Comparison of ENCODE assay signal across 2 cellular contexts in the genomic region with DNA sequence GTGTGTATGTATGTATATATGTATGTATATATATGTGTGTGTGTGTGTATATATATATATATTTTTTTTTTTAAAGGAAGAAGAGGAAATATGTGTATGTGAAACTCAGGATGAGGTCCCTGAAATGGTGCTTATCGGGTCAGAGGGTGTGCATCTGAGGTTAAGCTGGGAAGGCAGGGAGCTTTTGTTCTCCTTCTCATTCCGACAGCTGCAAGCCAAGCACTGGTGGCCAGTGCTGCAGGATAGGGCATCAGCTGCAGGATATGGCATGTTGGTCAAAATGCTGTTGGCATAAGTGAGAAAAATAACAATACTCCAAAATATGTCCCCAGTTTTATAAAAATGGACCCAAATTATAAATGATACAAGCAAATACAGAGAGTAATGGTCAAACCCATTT.
TF ChIP-seq lines count a peak whose summit lies in the region.

No MANE protein-coding gene starts in this region.

TF ChIP-seq in HepG2, 621 proteins besides CTCF, POLR2A, EP300 and RAD21:
- TF ChIP-seq SNRNP70 (IDR thresholded peaks at IDR 0.05; ENCODE audit: low read depth, low read length) (no peak), HNRNPUL1 (IDR thresholded peaks at IDR 0.05; ENCODE audit: low read depth, low read length) (no peak), ZNF296 (CRISPR knock-in tag; conservative IDR thresholded peaks at IDR 0.05) (no peak), DPF2 (CRISPR knock-in tag; IDR thresholded peaks at IDR 0.05; ENCODE audit: borderline replicate concordance, low read depth) (no peak), NBN (conservative IDR thresholded peaks at IDR 0.05) (no peak), ZNF432 (CRISPR knock-in tag; IDR thresholded peaks at IDR 0.05; ENCODE audit: borderline replicate concordance) (no peak), ZNF225 (CRISPR knock-in tag; IDR thresholded peaks at IDR 0.05) (no peak), ZFP37 (CRISPR knock-in tag; IDR thresholded peaks at IDR 0.05; ENCODE audit: borderline replicate concordance) (no peak), ZBTB26 (CRISPR knock-in tag; IDR thresholded peaks at IDR 0.05; ENCODE audit: borderline replicate concordance) (no peak), RFX3 (CRISPR knock-in tag; IDR thresholded peaks at IDR 0.05) (no peak), NCOA1 (CRISPR knock-in tag; IDR thresholded peaks at IDR 0.05) (no peak)
- TF ChIP-seq, protein P1, sequence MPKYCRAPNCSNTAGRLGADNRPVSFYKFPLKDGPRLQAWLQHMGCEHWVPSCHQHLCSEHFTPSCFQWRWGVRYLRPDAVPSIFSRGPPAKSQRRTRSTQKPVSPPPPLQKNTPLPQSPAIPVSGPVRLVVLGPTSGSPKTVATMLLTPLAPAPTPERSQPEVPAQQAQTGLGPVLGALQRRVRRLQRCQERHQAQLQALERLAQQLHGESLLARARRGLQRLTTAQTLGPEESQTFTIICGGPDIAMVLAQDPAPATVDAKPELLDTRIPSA (CRISPR knock-in tag; IDR thresholded peaks at IDR 0.05; ENCODE audit: borderline replicate concordance): no peak

TF ChIP-seq in SK-N-SH, 30 proteins besides CTCF, POLR2A, EP300 and RAD21:
- no peak for TF ChIP-seq EZH2phosphoT487 (IDR thresholded peaks at IDR 0.05; ENCODE audit: borderline replicate concordance, low read depth)
- TF ChIP-seq TEAD4 (IDR thresholded peaks at IDR 0.05; ENCODE audit: borderline replicate concordance, insufficient read depth): no peak
- TF ChIP-seq MEF2A (IDR thresholded peaks at IDR 0.05; ENCODE audit: borderline replicate concordance, low read depth): no peak
- TF ChIP-seq FOXM1 (IDR thresholded peaks at IDR 0.05; ENCODE audit: low read depth): no peak
- no peak for TF ChIP-seq GATA2 (CRISPR knock-in tag; IDR thresholded peaks at IDR 0.05)
- TF ChIP-seq, protein P2, sequence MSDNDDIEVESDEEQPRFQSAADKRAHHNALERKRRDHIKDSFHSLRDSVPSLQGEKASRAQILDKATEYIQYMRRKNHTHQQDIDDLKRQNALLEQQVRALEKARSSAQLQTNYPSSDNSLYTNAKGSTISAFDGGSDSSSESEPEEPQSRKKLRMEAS (IDR thresholded peaks at IDR 0.05; ENCODE audit: low read depth): no peak
- TF ChIP-seq RFX5 (IDR thresholded peaks at IDR 0.05; ENCODE audit: low read length): no peak
- TF ChIP-seq TCF12 (IDR thresholded peaks at IDR 0.05): no peak
- no peak for TF ChIP-seq SIN3A (IDR thresholded peaks at IDR 0.05; ENCODE audit: borderline replicate concordance, low read depth, low read length)
- no peak for TF ChIP-seq CHD2 (IDR thresholded peaks at IDR 0.05; ENCODE audit: low read length, partially characterized antibody)
- TF ChIP-seq SMC3 (IDR thresholded peaks at IDR 0.05; ENCODE audit: low read depth, low read length): no peak
- TF ChIP-seq, protein P3, sequence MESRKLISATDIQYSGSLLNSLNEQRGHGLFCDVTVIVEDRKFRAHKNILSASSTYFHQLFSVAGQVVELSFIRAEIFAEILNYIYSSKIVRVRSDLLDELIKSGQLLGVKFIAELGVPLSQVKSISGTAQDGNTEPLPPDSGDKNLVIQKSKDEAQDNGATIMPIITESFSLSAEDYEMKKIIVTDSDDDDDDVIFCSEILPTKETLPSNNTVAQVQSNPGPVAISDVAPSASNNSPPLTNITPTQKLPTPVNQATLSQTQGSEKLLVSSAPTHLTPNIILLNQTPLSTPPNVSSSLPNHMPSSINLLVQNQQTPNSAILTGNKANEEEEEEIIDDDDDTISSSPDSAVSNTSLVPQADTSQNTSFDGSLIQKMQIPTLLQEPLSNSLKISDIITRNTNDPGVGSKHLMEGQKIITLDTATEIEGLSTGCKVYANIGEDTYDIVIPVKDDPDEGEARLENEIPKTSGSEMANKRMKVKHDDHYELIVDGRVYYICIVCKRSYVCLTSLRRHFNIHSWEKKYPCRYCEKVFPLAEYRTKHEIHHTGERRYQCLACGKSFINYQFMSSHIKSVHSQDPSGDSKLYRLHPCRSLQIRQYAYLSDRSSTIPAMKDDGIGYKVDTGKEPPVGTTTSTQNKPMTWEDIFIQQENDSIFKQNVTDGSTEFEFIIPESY (IDR thresholded peaks at IDR 0.05; ENCODE audit: borderline replicate concordance, low read depth): no peak
- no peak for TF ChIP-seq TAF1 (IDR thresholded peaks at IDR 0.05; ENCODE audit: borderline replicate concordance, low read depth, low read length)
- TF ChIP-seq NRF1 (IDR thresholded peaks at IDR 0.05; ENCODE audit: low read depth, low read length): no peak
